Comparison of ENCODE assay signal across 10 cellular contexts in genomic region chr1:1337793-1338147, GRCh38. TPM values are rescaled to one million over a fixed set of nuclear protein-coding genes. Genes with fewer than 3 reads are reported as not detected.
A peak's percentile ranks its signal among the peaks of the same experiment; 100 is the strongest.
DNase-seq lines count a peak whose midpoint lies in the region; ATAC-seq, FAIRE-seq and TF ChIP-seq lines count a peak whose summit lies in the region.
"Had no signal": no experiment of that assay in that cellular context is flagged by ENCODE, and none has a peak within 500 bp of the region (broad histone marks: within the 10 kb centered on the region; RNA-seq: fewer than 3 reads in every experiment).

No MANE protein-coding gene starts in this region.

- in situ Hi-C loops in K562 (cut with MboI): no loop called here
- in situ Hi-C loops in gastrocnemius medialis (cut with MboI; ENCODE audit: low sequenced_read_pairs in 4 of 4): no loop called here

- no TSS peak for BruUV-seq in K562 (replicated peaks; lab: Mats Ljungman, UMichigan)

- FAIRE-seq in K562 (lab: Jason Lieb, UNC): no peak

- H3K4me1 ChIP-seq in K562 (replicated peaks in 1 of 2; ENCODE audit: control insufficient read depth in 2 of 2, insufficient read depth in 2 of 2, low read length in 2 of 2): peaks cover 0 to 86% of the 10 kb centered on the region in 2 experiments; a peak in 2 of 5 replicates
- H3K4me1 ChIP-seq in gastrocnemius medialis: peaks cover 4 to 22% of the 10 kb centered on the region in 2 donors

- no peak overlapping the region for H3K4me2 ChIP-seq in K562 (ENCODE audit: insufficient read depth, low read length)

- H3K9ac ChIP-seq in K562 (ENCODE audit: insufficient read depth in 1 of 2, low read depth in 2 of 2, low read length in 2 of 2): no peak overlapping the region

- no peak for TF ChIP-seq EP300 in K562 (IDR thresholded peaks at IDR 0.05; ENCODE audit: low read length)

- peaks cover 3% of the 10 kb centered on the region for H3K9me1 ChIP-seq in K562 (ENCODE audit: control insufficient read depth, insufficient read depth, low read length)

- 36% methylated on average over 5 of the region's 18 CpGs for WGBS in K562 (ENCODE audit: insufficient coverage, low coverage, missing lambda C conversion rate)

- H3K27ac ChIP-seq in RWPE1 (peak overlapping the region; percentile 68), K562 (ENCODE audit: extremely low read depth, low read depth, low read length) (no peak overlapping the region), gastrocnemius medialis (no peak overlapping the region)

- TF ChIP-seq POLR2A in K562 (conservative IDR thresholded peaks at IDR 0.05) (no peak), gastrocnemius medialis (IDR thresholded peaks at IDR 0.05) (no peak)

- intact Hi-C loops in K562 (cut with micrococcal nuclease) (no loop called here), gastrocnemius medialis (cut with DNase I; ENCODE audit: low total_unique reads) (no loop called here)

- TF ChIP-seq RAD21 in K562 (CRISPR knock-in tag; conservative IDR thresholded peaks at IDR 0.05 in 1 of 2, IDR thresholded peaks at IDR 0.05 in 1 of 2): no peak

- ATAC-seq in K562: peak; percentile 97
- no peak for ATAC-seq in gastrocnemius medialis
- no peak for ATAC-seq in GM19035 (IDR thresholded peaks at IDR 0.05; ENCODE audit: unreplicated experiment)
- ATAC-seq in HG03095 (IDR thresholded peaks at IDR 0.05; ENCODE audit: unreplicated experiment): no peak

- peaks cover 2% of the 10 kb centered on the region; the same call in 2 of the 3 replicates for H3K79me2 ChIP-seq in K562 (ENCODE audit: control insufficient read depth, insufficient read depth, low read length)

- no peak overlapping the region for H3K4me3 ChIP-seq in K562
- H3K4me3 ChIP-seq in gastrocnemius medialis: no peak overlapping the region

- H3K36me3 ChIP-seq in K562 (ENCODE audit: control insufficient read depth, insufficient read depth, low read length) (peaks cover 81% of the 10 kb centered on the region; the same call in 2 of the 3 replicates), gastrocnemius medialis (peaks cover 0 to 57% of the 10 kb centered on the region in 2 donors)

- CTCF ChIA-PET in RWPE1 (lab: Yijun Ruan, JAX): no interaction called here
- CTCF ChIA-PET in K562 (lab: Yijun Ruan, JAX; ENCODE audit: low intra/inter-chr PET ratio): no interaction called here

- TF ChIP-seq CTCF in RWPE1 (conservative IDR thresholded peaks at IDR 0.05; ENCODE audit: low read depth) (no peak), K562 (IDR thresholded peaks at IDR 0.05 in 2 of 3, conservative IDR thresholded peaks at IDR 0.05 in 1 of 3; ENCODE audit: insufficient read depth in 2 of 3, low read depth in 1 of 3, low read length in 3 of 3) (no peak), gastrocnemius medialis (IDR thresholded peaks at IDR 0.05 in 4 of 5, conservative IDR thresholded peaks at IDR 0.05 in 1 of 5) (no peak)

- POLR2A ChIA-PET in RWPE1 (lab: Yijun Ruan, JAX; ENCODE audit: low non-redundant PET): no interaction called here
- POLR2A ChIA-PET in K562 (lab: Yijun Ruan, JAX): interaction anchor here (0.6 to 1.7 kb wide), 6 partner anchors 8 to 276 kb away, joined by 3 to 7 read pairs (median 4); partner anchors contain the start of gene AURKAIP1

- H3K9me3 ChIP-seq in K562 (replicated peaks; ENCODE audit: control insufficient read depth, insufficient read depth, low read depth, low read length) (peaks cover 2% of the 10 kb centered on the region; the same call in 1 of the 2 replicates), gastrocnemius medialis (no peaks in the 10 kb centered on the region)

- H3K27me3 ChIP-seq in K562 (ENCODE audit: control insufficient read depth in 2 of 2, insufficient read depth in 2 of 2, low read length in 2 of 2) (no peaks in the 10 kb centered on the region), gastrocnemius medialis (no peaks in the 10 kb centered on the region)

- no peak overlapping the region for H2AFZ ChIP-seq in K562 (ENCODE audit: low read depth, low read length)

- DNase-seq in GM19238 (ENCODE audit: insufficient read length, low spot score) (peak; percentile 62), RWPE1 (ENCODE audit: low spot score) (peak; percentile 87), K562 (ENCODE audit: extremely low read depth in 1 of 4, low spot score in 3 of 4) (peak; percentile 56 to 96 (median 94)), gastrocnemius medialis (no peak)
- DNase-seq in stimulated activated CD4-positive, alpha-beta T cell treated with anti-CD3 and anti-CD28 coated beads, TNF-alpha, amount 100 ng/mL, for 24 hours (ENCODE audit: low read depth in 3 of 3): peak in 2 of 3 experiments; percentile 23 to 45
- DNase-seq: midbrain, NCI-H345 had no signal

- peaks cover 26% of the 10 kb centered on the region; the same call in 1 of the 2 replicates for H4K20me1 ChIP-seq in K562 (replicated peaks; ENCODE audit: control insufficient read depth, insufficient read depth, low read length)

RNA-seq across cellular contexts. Expression of gene TAS1R3, which starts 6.7 kb away (rescaled TPM):
- total RNA-seq in K562 (2011; cell fraction: chromatin; rRNA removed; ENCODE audit: low replicate concordance): 0.19 and 0.58 TPM in 2 replicates
- total RNA-seq in K562 (2011; cell fraction: nucleolus; rRNA removed): 0.53 and 0.67 TPM in 2 replicates
- total RNA-seq in K562 (2011; cell fraction: nucleoplasm; rRNA removed): 0.15 and 0.23 TPM in 2 replicates
- total RNA-seq in K562 (2014; rRNA removed) (0.12 TPM in 1 of 2 replicates, not detected in the other), K562 (2014; rRNA removed; fragmentation: Illumina TruSeq; extraction: Trizol) (not detected in 2 replicates), K562 (2015; rRNA removed; fragmentation: Illumina TruSeq; extraction: Trizol) (0.04 TPM in 1 of 2 replicates, not detected in the other), K562 (2021) (0.07 and 0.09 TPM in 2 replicates), gastrocnemius medialis (under 1 TPM in 2 of 4 donors, not detected in 2; 0.20 to 0.44 TPM)
- polyA plus RNA-seq in K562 (2011; rRNA removed) (0.05 TPM in 1 of 2 replicates, not detected in the other), K562 (2014; fragmentation: Illumina TruSeq; extraction: Trizol) (not detected in 2 replicates), K562 (2014; fragmentation: Nextera tagmentation; extraction: Ambion mirVana) (not detected), K562 (2014; rRNA removed) (0.03 and 0.13 TPM in 2 replicates)
- 0.03 and 0.06 TPM in 2 replicates for polyA plus RNA-seq in K562 (2011; cell fraction: cytosol; rRNA removed)
- polyA plus RNA-seq in K562 (2011; cell fraction: nucleus; rRNA removed): 0.25 and 0.31 TPM in 2 replicates
- 0.26 and 0.37 TPM in 2 replicates for polyA plus RNA-seq in K562 (2012)
- polyA minus RNA-seq in K562 (2011; rRNA and poly(A)+ RNA removed): not detected in 2 replicates
- polyA minus RNA-seq in K562 (2011; cell fraction: cytosol; rRNA and poly(A)+ RNA removed): not detected in 2 replicates
- 0.13 and 0.22 TPM in 2 replicates for polyA minus RNA-seq in K562 (2011; cell fraction: nucleus; rRNA and poly(A)+ RNA removed)

RNA-seq across cellular contexts. Expression of gene DVL1, which starts 11.4 kb away (rescaled TPM):
- 53.3 and 207 TPM in 2 replicates for total RNA-seq in K562 (2011; cell fraction: chromatin; rRNA removed; ENCODE audit: low replicate concordance)
- 213 and 235 TPM in 2 replicates for total RNA-seq in K562 (2011; cell fraction: nucleolus; rRNA removed)
- 85.9 and 103 TPM in 2 replicates for total RNA-seq in K562 (2011; cell fraction: nucleoplasm; rRNA removed)
- total RNA-seq in K562 (2014; rRNA removed) (135 and 143 TPM in 2 replicates), K562 (2014; rRNA removed; fragmentation: Illumina TruSeq; extraction: Trizol) (3.5 and 6.3 TPM in 2 replicates), K562 (2015; rRNA removed; fragmentation: Illumina TruSeq; extraction: Trizol) (50.9 and 51.7 TPM in 2 replicates), K562 (2021) (106 and 118 TPM in 2 replicates), gastrocnemius medialis (100 to 1,000 TPM; 196 to 311 (median 258) TPM)
- polyA plus RNA-seq in K562 (2011; rRNA removed) (24.3 and 42.1 TPM in 2 replicates), K562 (2014; fragmentation: Illumina TruSeq; extraction: Trizol) (13.9 and 43.4 TPM in 2 replicates), K562 (2014; fragmentation: Nextera tagmentation; extraction: Ambion mirVana) (under 1 TPM; 0.62 to 0.63 TPM), K562 (2014; rRNA removed) (119 and 136 TPM in 2 replicates)
- polyA plus RNA-seq in K562 (2011; cell fraction: cytosol; rRNA removed): 39.8 and 107 TPM in 2 replicates
- polyA plus RNA-seq in K562 (2011; cell fraction: nucleus; rRNA removed): 353 and 531 TPM in 2 replicates
- polyA plus RNA-seq in K562 (2012): 65.5 and 75.0 TPM in 2 replicates
- polyA minus RNA-seq in K562 (2011; rRNA and poly(A)+ RNA removed): 5.6 and 11.7 TPM in 2 replicates
- polyA minus RNA-seq in K562 (2011; cell fraction: cytosol; rRNA and poly(A)+ RNA removed): 32.9 and 47.2 TPM in 2 replicates
- 69.3 and 81.9 TPM in 2 replicates for polyA minus RNA-seq in K562 (2011; cell fraction: nucleus; rRNA and poly(A)+ RNA removed)

RNA-seq across cellular contexts. Expression of gene CPTP, which starts 13.2 kb away (rescaled TPM):
- 3.4 and 22.1 TPM in 2 replicates for total RNA-seq in K562 (2011; cell fraction: chromatin; rRNA removed; ENCODE audit: low replicate concordance)
- 31.8 and 32.0 TPM in 2 replicates for total RNA-seq in K562 (2011; cell fraction: nucleolus; rRNA removed)
- total RNA-seq in K562 (2011; cell fraction: nucleoplasm; rRNA removed): 11.2 and 13.9 TPM in 2 replicates
- total RNA-seq in K562 (2014; rRNA removed) (21.6 and 33.4 TPM in 2 replicates), K562 (2014; rRNA removed; fragmentation: Illumina TruSeq; extraction: Trizol) (3.0 and 3.5 TPM in 2 replicates), K562 (2015; rRNA removed; fragmentation: Illumina TruSeq; extraction: Trizol) (8.4 and 10.1 TPM in 2 replicates), K562 (2021) (25.4 and 25.8 TPM in 2 replicates), gastrocnemius medialis (10 to 100 TPM; 22.7 to 64.9 (median 34.0) TPM)
- polyA plus RNA-seq in K562 (2011; rRNA removed) (3.5 and 5.7 TPM in 2 replicates), K562 (2014; fragmentation: Illumina TruSeq; extraction: Trizol) (2.7 and 9.1 TPM in 2 replicates), K562 (2014; fragmentation: Nextera tagmentation; extraction: Ambion mirVana) (under 1 TPM; 0.11 to 0.20 TPM), K562 (2014; rRNA removed) (12.4 and 12.9 TPM in 2 replicates)
- polyA plus RNA-seq in K562 (2011; cell fraction: cytosol; rRNA removed): 7.2 and 32.1 TPM in 2 replicates
- polyA plus RNA-seq in K562 (2011; cell fraction: nucleus; rRNA removed): 5.6 and 10.3 TPM in 2 replicates
- polyA plus RNA-seq in K562 (2012): 14.5 and 17.3 TPM in 2 replicates
- 2.1 and 2.4 TPM in 2 replicates for polyA minus RNA-seq in K562 (2011; rRNA and poly(A)+ RNA removed)
- polyA minus RNA-seq in K562 (2011; cell fraction: cytosol; rRNA and poly(A)+ RNA removed): 9.2 and 12.1 TPM in 2 replicates
- 14.0 and 17.8 TPM in 2 replicates for polyA minus RNA-seq in K562 (2011; cell fraction: nucleus; rRNA and poly(A)+ RNA removed)

RNA-seq across cellular contexts. Expression of gene INTS11, which starts 13.3 kb away (rescaled TPM):
- total RNA-seq in K562 (2011; cell fraction: chromatin; rRNA removed; ENCODE audit: low replicate concordance): 317 and 866 TPM in 2 replicates
- total RNA-seq in K562 (2011; cell fraction: nucleolus; rRNA removed): 565 and 578 TPM in 2 replicates
- total RNA-seq in K562 (2011; cell fraction: nucleoplasm; rRNA removed): 402 and 440 TPM in 2 replicates
- 151 and 179 TPM in 2 replicates for total RNA-seq in K562 (2014; rRNA removed)
- total RNA-seq in K562 (2014; rRNA removed; fragmentation: Illumina TruSeq; extraction: Trizol): 62.1 and 77.4 TPM in 2 replicates
- 85.4 and 88.8 TPM in 2 replicates for total RNA-seq in K562 (2015; rRNA removed; fragmentation: Illumina TruSeq; extraction: Trizol)
- 153 and 164 TPM in 2 replicates for total RNA-seq in K562 (2021)
- 110 and 164 TPM in 2 replicates for polyA plus RNA-seq in K562 (2011; rRNA removed)
- 195 and 300 TPM in 2 replicates for polyA plus RNA-seq in K562 (2011; cell fraction: cytosol; rRNA removed)
- polyA plus RNA-seq in K562 (2011; cell fraction: nucleus; rRNA removed): 663 and 798 TPM in 2 replicates
- polyA plus RNA-seq in K562 (2012): 151 and 204 TPM in 2 replicates
- 143 and 151 TPM in 2 replicates for polyA plus RNA-seq in K562 (2014; fragmentation: Illumina TruSeq; extraction: Trizol)
- 10 to 100 TPM in 1 of 2 experiments, 1 to 10 TPM in 1; 3.6 to 11.8 TPM for polyA plus RNA-seq in K562 (2014; fragmentation: Nextera tagmentation; extraction: Ambion mirVana)
- 183 TPM in 2 replicates for polyA plus RNA-seq in K562 (2014; rRNA removed)
- 68.4 and 103 TPM in 2 replicates for polyA minus RNA-seq in K562 (2011; rRNA and poly(A)+ RNA removed)
- 79.6 and 101 TPM in 2 replicates for polyA minus RNA-seq in K562 (2011; cell fraction: cytosol; rRNA and poly(A)+ RNA removed)
- polyA minus RNA-seq in K562 (2011; cell fraction: nucleus; rRNA and poly(A)+ RNA removed): 108 and 123 TPM in 2 replicates
- total RNA-seq in gastrocnemius medialis: 10 to 100 TPM; 74.0 to 94.4 (median 84.7) TPM

RNA-seq across cellular contexts. Expression of gene MXRA8, which starts 20.6 kb away (rescaled TPM):
- 12.2 and 30.9 TPM in 2 replicates for total RNA-seq in K562 (2011; cell fraction: chromatin; rRNA removed; ENCODE audit: low replicate concordance)
- total RNA-seq in K562 (2011; cell fraction: nucleolus; rRNA removed): 39.7 and 42.5 TPM in 2 replicates
- total RNA-seq in K562 (2011; cell fraction: nucleoplasm; rRNA removed): 29.8 and 30.7 TPM in 2 replicates
- total RNA-seq in K562 (2014; rRNA removed) (7.3 and 12.4 TPM in 2 replicates), K562 (2014; rRNA removed; fragmentation: Illumina TruSeq; extraction: Trizol) (2.1 and 2.7 TPM in 2 replicates), K562 (2015; rRNA removed; fragmentation: Illumina TruSeq; extraction: Trizol) (4.8 and 5.5 TPM in 2 replicates), K562 (2021) (9.1 and 10.8 TPM in 2 replicates), gastrocnemius medialis (10 to 100 TPM; 13.9 to 41.9 (median 34.2) TPM)
- polyA plus RNA-seq in K562 (2011; rRNA removed) (2.9 and 9.0 TPM in 2 replicates), K562 (2014; fragmentation: Illumina TruSeq; extraction: Trizol) (6.3 and 9.2 TPM in 2 replicates), K562 (2014; fragmentation: Nextera tagmentation; extraction: Ambion mirVana) (under 1 TPM; 0.66 to 0.83 TPM), K562 (2014; rRNA removed) (11.3 and 13.1 TPM in 2 replicates)
- 4.0 and 38.2 TPM in 2 replicates for polyA plus RNA-seq in K562 (2011; cell fraction: cytosol; rRNA removed)
- polyA plus RNA-seq in K562 (2011; cell fraction: nucleus; rRNA removed): 18.3 and 101 TPM in 2 replicates
- polyA plus RNA-seq in K562 (2012): 13.9 and 20.4 TPM in 2 replicates
- 0.75 and 3.0 TPM in 2 replicates for polyA minus RNA-seq in K562 (2011; rRNA and poly(A)+ RNA removed)
- 2.1 and 10.7 TPM in 2 replicates for polyA minus RNA-seq in K562 (2011; cell fraction: cytosol; rRNA and poly(A)+ RNA removed)
- 1.4 and 8.2 TPM in 2 replicates for polyA minus RNA-seq in K562 (2011; cell fraction: nucleus; rRNA and poly(A)+ RNA removed)
- total RNA-seq: dermis microvascular lymphatic vessel endothelial cell had no signal

Comparison
In these comparisons a context has a peak if more than half of its experiments do, and no peak if none do; other contexts are left out.
1. DNase-seq: peak in GM19238 (single experiment), RWPE1 (single experiment), K562 (4 of 4) and stimulated activated CD4-positive, alpha-beta T cell treated with anti-CD3 and anti-CD28 coated beads, TNF-alpha, amount 100 ng/mL, for 24 hours (2 of 3); none in gastrocnemius medialis (0 of 2).